ENCODE assay signal across 1 cellular context in genomic region chr11:78290293-78291176, GRCh38.
TF ChIP-seq lines count a peak whose summit lies in the region.

No MANE protein-coding gene starts in this region.

TF ChIP-seq in SK-N-SH treated with all-trans-retinoic acid at 6 μM for 48 hours, 23 proteins besides CTCF, POLR2A, EP300 and RAD21 (continued from another document):
- TF ChIP-seq PPARA (CRISPR knock-in tag; IDR thresholded peaks at IDR 0.05; ENCODE audit: borderline replicate concordance) (no peak), PATZ1 (CRISPR knock-in tag; IDR thresholded peaks at IDR 0.05; ENCODE audit: borderline replicate concordance) (no peak), TCF4 (CRISPR knock-in tag; IDR thresholded peaks at IDR 0.05; ENCODE audit: borderline replicate concordance) (no peak), CSDC2 (CRISPR knock-in tag; IDR thresholded peaks at IDR 0.05) (no peak), SNAI2 (CRISPR knock-in tag; IDR thresholded peaks at IDR 0.05) (no peak), ARNTL (CRISPR knock-in tag; IDR thresholded peaks at IDR 0.05; ENCODE audit: borderline replicate concordance, low read depth) (no peak), ZFP30 (CRISPR knock-in tag; IDR thresholded peaks at IDR 0.05) (no peak), ZFP3 (CRISPR knock-in tag; IDR thresholded peaks at IDR 0.05) (no peak)
- TF ChIP-seq, protein P1, sequence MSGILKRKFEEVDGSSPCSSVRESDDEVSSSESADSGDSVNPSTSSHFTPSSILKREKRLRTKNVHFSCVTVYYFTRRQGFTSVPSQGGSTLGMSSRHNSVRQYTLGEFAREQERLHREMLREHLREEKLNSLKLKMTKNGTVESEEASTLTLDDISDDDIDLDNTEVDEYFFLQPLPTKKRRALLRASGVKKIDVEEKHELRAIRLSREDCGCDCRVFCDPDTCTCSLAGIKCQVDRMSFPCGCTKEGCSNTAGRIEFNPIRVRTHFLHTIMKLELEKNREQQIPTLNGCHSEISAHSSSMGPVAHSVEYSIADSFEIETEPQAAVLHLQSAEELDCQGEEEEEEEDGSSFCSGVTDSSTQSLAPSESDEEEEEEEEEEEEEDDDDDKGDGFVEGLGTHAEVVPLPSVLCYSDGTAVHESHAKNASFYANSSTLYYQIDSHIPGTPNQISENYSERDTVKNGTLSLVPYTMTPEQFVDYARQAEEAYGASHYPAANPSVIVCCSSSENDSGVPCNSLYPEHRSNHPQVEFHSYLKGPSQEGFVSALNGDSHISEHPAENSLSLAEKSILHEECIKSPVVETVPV (CRISPR knock-in tag; IDR thresholded peaks at IDR 0.05): no peak
